ENCODE assay signal across 8 cellular contexts in genomic region chrX:81195712-81196111, GRCh38. TPM values are rescaled to one million over a fixed set of nuclear protein-coding genes. Genes with fewer than 3 reads are reported as not detected.
DNase-seq lines count a peak whose midpoint lies in the region; ATAC-seq and TF ChIP-seq lines count a peak whose summit lies in the region.

No MANE protein-coding gene starts in this region.

- no peaks in the 10 kb centered on the region for H3K27me3 ChIP-seq in foreskin keratinocyte
- H3K27me3 ChIP-seq in psoas muscle (ENCODE audit: insufficient read depth in 3 of 3, low read length in 2 of 3): peaks cover 0 to 7% (median 0%) of the 10 kb centered on the region in 3 donors

- H3K9me2 ChIP-seq in OCI-LY7 (ENCODE audit: insufficient read depth, low read length): no peaks in the 10 kb centered on the region

- intact Hi-C loops in OCI-LY7 (cut with micrococcal nuclease; ENCODE audit: unreplicated experiment) (loop anchor here (2.0 kb wide), 1 partner anchor 319 kb away; no protein-coding TSS in a partner anchor), psoas muscle (cut with DNase I) (no loop called here)

- H3K9me3 Mint-ChIP-seq in activated T-cell treated with anti-CD3 and anti-CD28 coated beads, Interleukin-2, amount 50 U/mL, for 72 hours: no peaks in the 10 kb centered on the region

- no peaks in the 10 kb centered on the region for H3K36me3 Mint-ChIP-seq in activated T-cell treated with anti-CD3 and anti-CD28 coated beads, Interleukin-2, amount 50 U/mL, for 72 hours (ENCODE audit: insufficient read depth in 2 of 2)

- 0 out of 2 replicates have a peak overlapping the region, but pooled peaks have one; percentile 20 for H3K4me2 ChIP-seq in OCI-LY7 (ENCODE audit: low read length)

- 8 to 13% (median 9%) methylated on average over 5 of the region's 5 CpGs for WGBS in psoas muscle, 3 donors

- DNase-seq in COLO668 (lab: John Stamatoyannopoulos, UW; ENCODE audit: unreplicated experiment) (peak; percentile 42), OCI-LY7 (ENCODE audit: low spot score) (peak; percentile 70), foreskin keratinocyte (peak in 1 of 2 donors; percentile 25), psoas muscle (peak in 1 of 2 donors; percentile 13)
- DNase-seq in activated T-cell treated with anti-CD3 and anti-CD28 coated beads, Interleukin-2, amount 50 U/mL, for 72 hours: peak; percentile 50 to 55

- no peaks in the 10 kb centered on the region for H3K27me3 Mint-ChIP-seq in activated T-cell treated with anti-CD3 and anti-CD28 coated beads, Interleukin-2, amount 50 U/mL, for 72 hours (ENCODE audit: low read depth)

- no peak overlapping the region for H3K27ac ChIP-seq in OCI-LY7 (ENCODE audit: low read depth, low read length, poor library complexity, severe bottlenecking)
- H3K27ac ChIP-seq in foreskin keratinocyte: no peak overlapping the region
- H3K27ac ChIP-seq in psoas muscle: no peak overlapping the region

- POLR2A ChIA-PET in OCI-LY7 (lab: Charles Lee): interaction anchor here (0.6 kb wide), 2 partner anchors 163 to 445 kb away, joined by 3 read pairs; no protein-coding TSS in a partner anchor

- TF ChIP-seq CTCF in OCI-LY7 (conservative IDR thresholded peaks at IDR 0.05; ENCODE audit: low read length) (peak; percentile 80), foreskin keratinocyte (conservative IDR thresholded peaks at IDR 0.05) (peak; percentile 57), psoas muscle (IDR thresholded peaks at IDR 0.05) (peak; percentile 57)

- H3K4me1 ChIP-seq in OCI-LY7 (ENCODE audit: insufficient read depth, low read length, poor library complexity, severe bottlenecking) (peaks cover under 1% of the 10 kb centered on the region), foreskin keratinocyte (no peaks in the 10 kb centered on the region), psoas muscle (no peaks in the 10 kb centered on the region)

- H4K20me1 ChIP-seq in OCI-LY7 (ENCODE audit: insufficient read depth, low read length): no peaks in the 10 kb centered on the region

- H3K4me3 ChIP-seq in OCI-LY7 (ENCODE audit: low read depth, low read length, poor library complexity, severe bottlenecking) (no peak overlapping the region), psoas muscle (no peak overlapping the region)

- peak overlapping the region in 1 of 2 donors; percentile 41 for H3K4me3 Mint-ChIP-seq in activated T-cell treated with anti-CD3 and anti-CD28 coated beads, Interleukin-2, amount 50 U/mL, for 72 hours

- BruUV-seq in OCI-LY7 (replicated peaks; lab: Mats Ljungman, UMichigan): no TSS peak

- H3K9me3 ChIP-seq in OCI-LY7 (ENCODE audit: low read length): no peaks in the 10 kb centered on the region
- H3K9me3 ChIP-seq in psoas muscle: no peaks in the 10 kb centered on the region

- no peaks in the 10 kb centered on the region for H3K79me2 ChIP-seq in OCI-LY7 (ENCODE audit: insufficient read depth, low read depth, low read length)

- peaks cover 6% of the 10 kb centered on the region for H3K4me1 Mint-ChIP-seq in activated T-cell treated with anti-CD3 and anti-CD28 coated beads, Interleukin-2, amount 50 U/mL, for 72 hours (ENCODE audit: low read depth)

- H3K36me3 ChIP-seq in OCI-LY7 (ENCODE audit: insufficient read depth, low read length): no peaks in the 10 kb centered on the region
- H3K36me3 ChIP-seq in psoas muscle (ENCODE audit: insufficient read depth in 1 of 2, low read depth in 1 of 2): no peaks in the 10 kb centered on the region

- H3K27ac Mint-ChIP-seq in activated T-cell treated with anti-CD3 and anti-CD28 coated beads, Interleukin-2, amount 50 U/mL, for 72 hours: no peak overlapping the region

- peak; percentile 99 for ATAC-seq in GM19395 (IDR thresholded peaks at IDR 0.05; ENCODE audit: unreplicated experiment)
- peak; percentile 73 for ATAC-seq in HG03442 (IDR thresholded peaks at IDR 0.05; ENCODE audit: unreplicated experiment)
- peak; percentile 70 to 72 for ATAC-seq in activated T-cell treated with anti-CD3 and anti-CD28 coated beads, Interleukin-2, amount 50 U/mL, for 72 hours (replicated peaks in 1 of 2)
- peak; percentile 79 for ATAC-seq in foreskin keratinocyte
- no peak for ATAC-seq in psoas muscle
- no peak for ATAC-seq in GM21528 (IDR thresholded peaks at IDR 0.05; ENCODE audit: low FRiP score, unreplicated experiment)

- CTCF ChIA-PET in OCI-LY7 (lab: Charles Lee; ENCODE audit: unreplicated experiment): no interaction called here

- peak overlapping the region; percentile 61; the same call in 1 of the 2 replicates for H2AFZ ChIP-seq in OCI-LY7 (ENCODE audit: low read length)

RNA-seq across cellular contexts. Expression of gene HMGN5, which starts 6.0 kb away (rescaled TPM):
- 2.0 and 9.5 TPM in 2 replicates for total RNA-seq in OCI-LY7 (2014; rRNA removed; shearing (Covaris generic))
- 14.8 and 15.3 TPM in 2 replicates for total RNA-seq in OCI-LY7 (2022)
- 1 to 10 TPM; 2.7 to 3.0 TPM for total RNA-seq in activated T-cell treated with anti-CD3 and anti-CD28 coated beads, Interleukin-2, amount 50 U/mL, for 72 hours
- total RNA-seq in foreskin keratinocyte: 1.7 and 2.4 TPM in 2 replicates
- 6.2 and 8.1 TPM in 2 replicates for polyA plus RNA-seq in foreskin keratinocyte
- 1 to 10 TPM in 3 of 4 donors, under 1 TPM in 1; 0.78 to 1.8 (median 1.7) TPM for total RNA-seq in psoas muscle
- polyA plus RNA-seq in psoas muscle: 1 to 10 TPM; 3.0 to 7.9 (median 3.6) TPM

RNA-seq across cellular contexts. Expression of gene SH3BGRL, which starts 6.2 kb away (rescaled TPM):
- 56.2 and 63.5 TPM in 2 replicates for total RNA-seq in OCI-LY7 (2014; rRNA removed; shearing (Covaris generic))
- total RNA-seq in OCI-LY7 (2022) (68.2 and 85.7 TPM in 2 replicates), foreskin keratinocyte (39.2 and 48.7 TPM in 2 replicates), psoas muscle (10 to 100 TPM; 10.0 to 17.1 (median 11.7) TPM)
- total RNA-seq in activated T-cell treated with anti-CD3 and anti-CD28 coated beads, Interleukin-2, amount 50 U/mL, for 72 hours: 10 to 100 TPM; 51.3 to 54.4 TPM
- polyA plus RNA-seq in foreskin keratinocyte (38.9 and 39.0 TPM in 2 replicates), psoas muscle (10 to 100 TPM; 10.3 to 11.2 (median 11.0) TPM)

Comparison
In these comparisons a context has a peak if more than half of its experiments do, and no peak if none do; other contexts are left out.
1. ATAC-seq: peak in GM19395 (single experiment), HG03442 (single experiment), activated T-cell treated with anti-CD3 and anti-CD28 coated beads, Interleukin-2, amount 50 U/mL, for 72 hours (2 of 2) and foreskin keratinocyte (single experiment); none in psoas muscle (0 of 4) and GM21528 (single experiment).
2. Peak in every context shown above with its lines, with median percentiles within 50 percentile points of each other: CTCF ChIP-seq.